In the genomic region with DNA sequence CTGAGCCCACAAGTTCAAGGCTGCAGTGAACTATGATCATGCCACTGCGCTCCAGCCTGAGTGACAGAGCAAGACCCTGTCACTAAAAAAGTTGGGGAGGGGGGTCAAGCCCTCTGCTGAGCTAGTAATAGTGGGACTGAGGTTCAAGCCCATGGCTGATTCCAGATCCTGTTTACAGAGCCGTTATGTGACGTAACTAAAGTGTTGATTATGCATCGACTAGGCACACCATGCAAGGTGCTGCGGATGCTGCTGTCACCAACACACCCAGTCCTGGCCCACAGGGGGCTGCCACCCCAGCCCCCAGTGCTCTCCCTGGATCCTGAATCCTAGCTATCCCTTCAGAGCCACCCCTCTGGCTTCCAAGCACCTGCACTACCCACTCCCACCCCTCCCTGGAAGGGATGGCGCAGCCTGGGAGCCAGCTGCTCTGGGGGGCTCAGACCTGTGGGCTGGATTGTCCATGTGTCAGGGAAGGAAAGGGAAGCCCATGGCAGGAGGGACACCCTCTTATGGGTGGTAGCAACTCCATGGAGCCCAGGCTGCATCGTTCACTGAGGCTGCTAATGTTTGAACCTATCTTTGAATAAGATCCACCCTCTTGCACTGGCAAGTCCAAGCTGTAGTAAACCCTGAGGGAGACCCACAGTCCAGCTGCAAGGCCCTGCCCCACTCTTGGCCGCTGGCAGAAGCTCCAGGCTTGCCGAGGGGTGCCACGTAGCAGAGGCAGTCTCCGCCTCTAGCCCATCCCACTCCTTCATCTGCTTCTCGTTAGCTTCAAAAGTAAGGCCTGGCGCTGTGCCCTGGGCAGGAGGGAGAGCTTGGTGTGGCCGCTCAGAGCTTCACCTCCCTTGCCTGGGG, we compare ENCODE assay signal across 8 cellular contexts.
DNase-seq lines count a peak whose midpoint lies in the region; ATAC-seq, FAIRE-seq and TF ChIP-seq lines count a peak whose summit lies in the region.

No MANE protein-coding gene starts in this region.

- intact Hi-C loops in activated naive CD4-positive, alpha-beta T cell treated with anti-CD3 and anti-CD28 coated beads for 36 hours (cut with micrococcal nuclease): no loop called here

- H3K79me1 ChIP-seq in mesendoderm (ENCODE audit: low read length): no peaks in the 10 kb centered on the region

- DNase-seq in DMS53 treated with DMSO at 0.1 percent for 48 hours (lab: John Stamatoyannopoulos, UW; ENCODE audit: unreplicated experiment) (peak; percentile 16), NCI-H2196 (lab: John Stamatoyannopoulos, UW; ENCODE audit: unreplicated experiment) (peak; percentile 92), bronchial epithelial cell (ENCODE audit: low read depth) (peak; percentile 58), mesendoderm (no peak), KG1 (lab: John Stamatoyannopoulos, UW) (no peak)
- DNase-seq in stimulated activated CD4-positive, alpha-beta T cell treated with anti-CD3 and anti-CD28 coated beads, Interleukin-2, amount 100 ng/mL, for 24 hours: no peak
- DNase-seq in activated naive CD4-positive, alpha-beta T cell treated with anti-CD3 and anti-CD28 coated beads for 36 hours: no peak

- H2BK15ac ChIP-seq in mesendoderm (replicated peaks; ENCODE audit: low read depth): no peak overlapping the region

- H4K8ac ChIP-seq in mesendoderm (ENCODE audit: low read depth, low read length): no peak overlapping the region

- no peak for TF ChIP-seq CTCF in bronchial epithelial cell (IDR thresholded peaks at IDR 0.05; ENCODE audit: insufficient read depth, low read length, severe bottlenecking)

- H3K4me2 ChIP-seq in mesendoderm (ENCODE audit: low read length): no peak overlapping the region

- H3K23ac ChIP-seq in mesendoderm (ENCODE audit: low read length): no peak overlapping the region

- no peak overlapping the region for H3K18ac ChIP-seq in mesendoderm (ENCODE audit: low read length)

- H3K79me2 ChIP-seq in mesendoderm (ENCODE audit: control insufficient read depth, insufficient read depth, low read length): no peaks in the 10 kb centered on the region

- no peak overlapping the region for H3K27ac Mint-ChIP-seq in activated naive CD4-positive, alpha-beta T cell treated with anti-CD3 and anti-CD28 coated beads for 36 hours

- peak overlapping the region; percentile 36 for H3K56ac ChIP-seq in mesendoderm (ENCODE audit: low read length)

- no peak overlapping the region for H3K9ac ChIP-seq in mesendoderm (ENCODE audit: low read length)

- FAIRE-seq in bronchial epithelial cell (lab: Jason Lieb, UNC): peak; percentile 23

- H3K4me3 Mint-ChIP-seq in activated naive CD4-positive, alpha-beta T cell treated with anti-CD3 and anti-CD28 coated beads for 36 hours: no peak overlapping the region

- peaks cover 16% of the 10 kb centered on the region for H3K4me1 Mint-ChIP-seq in activated naive CD4-positive, alpha-beta T cell treated with anti-CD3 and anti-CD28 coated beads for 36 hours (ENCODE audit: low read depth)

- H3K4me1 ChIP-seq in mesendoderm (ENCODE audit: control insufficient read depth, low read depth, low read length): peaks cover 7% of the 10 kb centered on the region

- no peak overlapping the region for H3K27ac ChIP-seq in mesendoderm (ENCODE audit: low read depth, low read length)

- no CpG with 5 or more reads among the region's 14 CpGs for WGBS in mesendoderm (ENCODE audit: extremely low coverage, insufficient coverage, low lambda C conversion rate)

- H3K27me3 ChIP-seq in bronchial epithelial cell (ENCODE audit: control insufficient read depth, insufficient read depth, low read length): no peaks in the 10 kb centered on the region
- H3K27me3 ChIP-seq in mesendoderm (ENCODE audit: insufficient read depth, low read length, poor library complexity): no peaks in the 10 kb centered on the region

- no peak overlapping the region for H2AK5ac ChIP-seq in mesendoderm (ENCODE audit: low read length)

- H3K4ac ChIP-seq in mesendoderm (ENCODE audit: low read depth, low read length): no peak overlapping the region

- no peak overlapping the region for H4K5ac ChIP-seq in mesendoderm (ENCODE audit: low read length)

- H3K36me3 Mint-ChIP-seq in activated naive CD4-positive, alpha-beta T cell treated with anti-CD3 and anti-CD28 coated beads for 36 hours (ENCODE audit: low read depth): no peaks in the 10 kb centered on the region

- no peaks in the 10 kb centered on the region for H3K9me3 Mint-ChIP-seq in activated naive CD4-positive, alpha-beta T cell treated with anti-CD3 and anti-CD28 coated beads for 36 hours

- CTCF ChIA-PET in activated naive CD4-positive, alpha-beta T cell treated with anti-CD3 and anti-CD28 coated beads for 36 hours (lab: Charles Lee): interaction anchor here (0.5 to 0.8 kb wide), 3 partner anchors 139 to 226 kb away, joined by 3 to 4 read pairs (median 3); no protein-coding TSS in a partner anchor

- no peak overlapping the region for H2BK120ac ChIP-seq in mesendoderm (ENCODE audit: low read depth, low read length)

- H3K4me3 ChIP-seq in bronchial epithelial cell (ENCODE audit: low read depth, low read length): no peak overlapping the region
- H3K4me3 ChIP-seq in mesendoderm (ENCODE audit: low read length): no peak overlapping the region

- H3K36me3 ChIP-seq in bronchial epithelial cell (ENCODE audit: control insufficient read depth, insufficient read depth, low read length) (no peaks in the 10 kb centered on the region), mesendoderm (ENCODE audit: control insufficient read depth, insufficient read depth, low read length) (no peaks in the 10 kb centered on the region)

- H3K27me3 Mint-ChIP-seq in activated naive CD4-positive, alpha-beta T cell treated with anti-CD3 and anti-CD28 coated beads for 36 hours (ENCODE audit: low read depth): peaks cover 9% of the 10 kb centered on the region

- no peak overlapping the region for H2BK5ac ChIP-seq in mesendoderm (ENCODE audit: low read length)

- no peak for ATAC-seq in HG02970 (IDR thresholded peaks at IDR 0.05; ENCODE audit: low FRiP score, unreplicated experiment)

Comparison
In these comparisons a context has a peak if more than half of its experiments do, and no peak if none do; other contexts are left out.
1. DNase-seq: peak in DMS53 treated with DMSO at 0.1 percent for 48 hours (single experiment), NCI-H2196 (single experiment) and bronchial epithelial cell (single experiment); none in mesendoderm (single experiment), stimulated activated CD4-positive, alpha-beta T cell treated with anti-CD3 and anti-CD28 coated beads, Interleukin-2, amount 100 ng/mL, for 24 hours (0 of 2), KG1 (single experiment) and activated naive CD4-positive, alpha-beta T cell treated with anti-CD3 and anti-CD28 coated beads for 36 hours (single experiment).